ENCODE assay signal across 18 cellular contexts in genomic region chr10:8840356-8840755, GRCh38.
A peak's percentile ranks its signal among the peaks of the same experiment; 100 is the strongest.
DNase-seq lines count a peak whose midpoint lies in the region; ATAC-seq, FAIRE-seq and TF ChIP-seq lines count a peak whose summit lies in the region.
"Had no signal": no experiment of that assay in that cellular context is flagged by ENCODE, and none has a peak within 500 bp of the region (broad histone marks: within the 10 kb centered on the region; RNA-seq: fewer than 3 reads in every experiment).

No MANE protein-coding gene starts in this region.

- H3K4me2 ChIP-seq in H1 (ENCODE audit: insufficient read depth in 1 of 2, low read depth in 2 of 2, low read length in 2 of 2): peak overlapping the region; percentile 29 to 49; a peak in 2 of 4 replicates
- H3K4me2 ChIP-seq: A549 had no signal

- no peaks in the 10 kb centered on the region for H3K4me1 Mint-ChIP-seq in CD8-positive, alpha-beta memory T cell
- no peaks in the 10 kb centered on the region for H3K4me1 Mint-ChIP-seq in activated CD4-positive, alpha-beta T cell treated with anti-CD3 and anti-CD28 coated beads, Interleukin-2, amount 10 ng/mL, durations not matched to agents 24 days and 14 days
- H3K4me1 Mint-ChIP-seq in immature natural killer cell: no peaks in the 10 kb centered on the region

- no peak overlapping the region for H2BK120ac ChIP-seq in H1 (replicated peaks; ENCODE audit: low read depth, low read length)

- DNase-seq in left ventricle myocardium superior: peak; percentile 15
- DNase-seq in right cardiac atrium: no peak
- peak; percentile 10 to 48 for DNase-seq in H1 (ENCODE audit: low read depth in 1 of 2, low spot score in 2 of 2)
- DNase-seq in iPS DF 6.9 (ENCODE audit: low read depth, low spot score): peak; percentile 16
- DNase-seq in NCI-H524 (lab: John Stamatoyannopoulos, UW): no peak
- no peak for DNase-seq in CD8-positive, alpha-beta memory T cell
- DNase-seq in activated CD4-positive, alpha-beta T cell treated with anti-CD3 and anti-CD28 coated beads, Interleukin-2, amount 10 ng/mL, durations not matched to agents 24 days and 14 days: no peak
- DNase-seq in immature natural killer cell: no peak
- DNase-seq: AML-193; CD4-positive, alpha-beta T cell; DMS153; DMS79; GF-D8; GOT3; HCEC 1CT had no signal

- no peaks in the 10 kb centered on the region for H3K79me1 ChIP-seq in H1 (ENCODE audit: low read depth, low read length)

- intact Hi-C loops in left ventricle myocardium superior (cut with micrococcal nuclease): no loop called here
- intact Hi-C loops in right cardiac atrium (cut with DNase I): no loop called here
- intact Hi-C loops in activated CD4-positive, alpha-beta T cell treated with anti-CD3 and anti-CD28 coated beads, Interleukin-2, amount 10 ng/mL, durations not matched to agents 24 days and 14 days (cut with micrococcal nuclease): no loop called here

- no peak overlapping the region for H4K5ac ChIP-seq in H1 (ENCODE audit: insufficient read length, low read depth, low read length)

- H3K56ac ChIP-seq in H1 (replicated peaks; ENCODE audit: insufficient read length, low read depth, low read length): no peak overlapping the region

- FAIRE-seq in H1 (lab: Jason Lieb, UNC): peak; percentile 13
- FAIRE-seq: A549 had no signal

- 67% methylated on average over 5 of the region's 5 CpGs for WGBS in right cardiac atrium
- 41% methylated on average over 5 of the region's 5 CpGs; no CpG with 5 or more reads in 1 of the 2 experiments for WGBS in H1 (ENCODE audit: extremely low coverage in 1 of 2, insufficient coverage in 1 of 2, insufficient read length in 1 of 2, insufficient replicate concordance in 2 of 2, low coverage in 1 of 2, low lambda C conversion rate in 2 of 2, missing lambda C conversion rate in 1 of 2), 2 experiments
- no CpG with 5 or more reads among the region's 5 CpGs for WGBS in iPS DF 6.9 (ENCODE audit: insufficient coverage, insufficient read length)

- H3K4me1 ChIP-seq in right cardiac atrium (ENCODE audit: control insufficient read depth, insufficient read depth, low read length) (no peaks in the 10 kb centered on the region), H1 (replicated peaks in 1 of 4; ENCODE audit: control insufficient read depth in 3 of 4, insufficient read depth in 4 of 4, low read length in 3 of 4) (peaks cover 0 to 3% (median 0%) of the 10 kb centered on the region in 4 experiments; a peak in 2 of 7 replicates), iPS DF 6.9 (ENCODE audit: control insufficient read depth, insufficient read depth, low read length) (peaks cover 1% of the 10 kb centered on the region; the same call in 1 of the 2 replicates)
- H3K4me1 ChIP-seq in CD8-positive, alpha-beta memory T cell (ENCODE audit: insufficient read depth, low read length): no peaks in the 10 kb centered on the region
- H3K4me1 ChIP-seq: A549 had no signal

- H3K36me3 ChIP-seq in H1 (ENCODE audit: control insufficient read depth in 2 of 4, insufficient read depth in 4 of 4, low read length in 3 of 4) (no peaks in the 10 kb centered on the region), iPS DF 6.9 (ENCODE audit: control insufficient read depth, insufficient read depth, low read length) (no peaks in the 10 kb centered on the region)
- H3K36me3 ChIP-seq in CD8-positive, alpha-beta memory T cell (ENCODE audit: insufficient read depth, low read length): no peaks in the 10 kb centered on the region

- no peak overlapping the region for H4K91ac ChIP-seq in H1 (replicated peaks; ENCODE audit: insufficient read length, low read length)

- no peak overlapping the region for H3K4me3 Mint-ChIP-seq in CD8-positive, alpha-beta memory T cell
- no peak overlapping the region for H3K4me3 Mint-ChIP-seq in activated CD4-positive, alpha-beta T cell treated with anti-CD3 and anti-CD28 coated beads, Interleukin-2, amount 10 ng/mL, durations not matched to agents 24 days and 14 days
- no peak overlapping the region for H3K4me3 Mint-ChIP-seq in immature natural killer cell
- H3K4me3 Mint-ChIP-seq: CD4-positive, alpha-beta T cell had no signal

- no peak overlapping the region for H2AFZ ChIP-seq in H1 (ENCODE audit: low read length)

- H3K23ac ChIP-seq in H1 (ENCODE audit: insufficient read length): no peak overlapping the region

- H2BK20ac ChIP-seq in H1 (ENCODE audit: low read length): no peak overlapping the region

- POLR2A ChIA-PET in H1 (lab: Charles Lee; ENCODE audit: partially characterized antibody): no interaction called here
- POLR2A ChIA-PET in CD8-positive, alpha-beta memory T cell (lab: Charles Lee): no interaction called here

- no peak overlapping the region for H2AK5ac ChIP-seq in H1 (ENCODE audit: low read depth, low read length)

- H3K18ac ChIP-seq in H1 (ENCODE audit: extremely low read depth, low read length): no peak overlapping the region

- H3K27me3 Mint-ChIP-seq in CD8-positive, alpha-beta memory T cell: peaks cover 3 to 5% of the 10 kb centered on the region in 2 donors
- H3K27me3 Mint-ChIP-seq in activated CD4-positive, alpha-beta T cell treated with anti-CD3 and anti-CD28 coated beads, Interleukin-2, amount 10 ng/mL, durations not matched to agents 24 days and 14 days: no peaks in the 10 kb centered on the region
- H3K27me3 Mint-ChIP-seq in immature natural killer cell (ENCODE audit: low read depth in 3 of 3): peaks cover 1 to 5% (median 5%) of the 10 kb centered on the region in 3 donors

- H3K14ac ChIP-seq in H1 (ENCODE audit: insufficient read length): no peak overlapping the region

- TF ChIP-seq EP300 in H1 (IDR thresholded peaks at IDR 0.05; ENCODE audit: borderline replicate concordance in 1 of 2, low read depth in 2 of 2, low read length in 2 of 2): no peak

- H3K4me3 ChIP-seq in right cardiac atrium (ENCODE audit: low read length): no peak overlapping the region
- no peak overlapping the region for H3K4me3 ChIP-seq in H1 (ENCODE audit: extremely low read depth in 1 of 4, insufficient read depth in 2 of 4, low read depth in 3 of 4, low read length in 4 of 4)
- H3K4me3 ChIP-seq in iPS DF 6.9 (ENCODE audit: low read length): no peak overlapping the region
- H3K4me3 ChIP-seq in CD8-positive, alpha-beta memory T cell (ENCODE audit: low read length): no peak overlapping the region
- H3K4me3 ChIP-seq: A549 had no signal

- ATAC-seq in left ventricle myocardium superior: no peak
- no peak for ATAC-seq in right cardiac atrium
- ATAC-seq: A549 had no signal

- no peaks in the 10 kb centered on the region for H4K20me1 ChIP-seq in H1 (replicated peaks in 1 of 2; ENCODE audit: control insufficient read depth in 1 of 2, insufficient read depth in 2 of 2, low read length in 2 of 2)

- no peak overlapping the region for H3K4ac ChIP-seq in H1 (replicated peaks; ENCODE audit: insufficient read length, low read depth, low read length)

- CTCF ChIA-PET in H1 (lab: Charles Lee; ENCODE audit: partially characterized antibody): no interaction called here
- CTCF ChIA-PET in CD8-positive, alpha-beta memory T cell (lab: Charles Lee): no interaction called here

- peaks cover 0 to 4% (median 0%) of the 10 kb centered on the region in 3 donors for H3K36me3 Mint-ChIP-seq in CD8-positive, alpha-beta memory T cell
- no peaks in the 10 kb centered on the region for H3K36me3 Mint-ChIP-seq in activated CD4-positive, alpha-beta T cell treated with anti-CD3 and anti-CD28 coated beads, Interleukin-2, amount 10 ng/mL, durations not matched to agents 24 days and 14 days (ENCODE audit: low read depth)
- H3K36me3 Mint-ChIP-seq in immature natural killer cell: peaks cover 0 to 4% (median 2%) of the 10 kb centered on the region in 3 donors

- no peaks in the 10 kb centered on the region for H3K9me3 ChIP-seq in right cardiac atrium (ENCODE audit: control insufficient read depth, low read length)
- peaks cover 0 to 3% of the 10 kb centered on the region in 2 experiments; a peak in 1 of 4 replicates for H3K9me3 ChIP-seq in H1 (ENCODE audit: insufficient read depth in 2 of 2, low read depth in 1 of 2, low read length in 1 of 2)
- H3K9me3 ChIP-seq in iPS DF 6.9 (ENCODE audit: control insufficient read depth, insufficient read depth, low read length): no peaks in the 10 kb centered on the region
- no peaks in the 10 kb centered on the region for H3K9me3 ChIP-seq in CD8-positive, alpha-beta memory T cell (ENCODE audit: low read length)

- TF ChIP-seq POLR2A in H1 (IDR thresholded peaks at IDR 0.05; ENCODE audit: control extremely low read depth in 1 of 2, low read depth in 2 of 2, low read length in 2 of 2): no peak

- H4K8ac ChIP-seq in H1 (ENCODE audit: extremely low read depth, insufficient read depth, low read length): no peak overlapping the region

- TF ChIP-seq RAD21 in H1 (IDR thresholded peaks at IDR 0.05 in 1 of 2, conservative IDR thresholded peaks at IDR 0.05 in 1 of 2; ENCODE audit: low read depth in 2 of 2, low read length in 2 of 2): no peak

- no peak overlapping the region for H3K9ac ChIP-seq in H1 (replicated peaks in 1 of 4; ENCODE audit: extremely low read depth in 1 of 4, low read depth in 3 of 4, low read length in 3 of 4)

- no peak for TF ChIP-seq CTCF in H1 (IDR thresholded peaks at IDR 0.05; ENCODE audit: control extremely low read depth in 1 of 3, insufficient read depth in 1 of 3, low read depth in 1 of 3, low read length in 3 of 3)

- peaks cover 0 to 14% (median 8%) of the 10 kb centered on the region in 5 donors for H3K9me3 Mint-ChIP-seq in CD8-positive, alpha-beta memory T cell
- H3K9me3 Mint-ChIP-seq in activated CD4-positive, alpha-beta T cell treated with anti-CD3 and anti-CD28 coated beads, Interleukin-2, amount 10 ng/mL, durations not matched to agents 24 days and 14 days: no peaks in the 10 kb centered on the region
- peaks cover 0 to 10% (median 4%) of the 10 kb centered on the region in 6 donors for H3K9me3 Mint-ChIP-seq in immature natural killer cell

- no peak overlapping the region for H3K27ac Mint-ChIP-seq in CD8-positive, alpha-beta memory T cell
- no peak overlapping the region for H3K27ac Mint-ChIP-seq in activated CD4-positive, alpha-beta T cell treated with anti-CD3 and anti-CD28 coated beads, Interleukin-2, amount 10 ng/mL, durations not matched to agents 24 days and 14 days
- H3K27ac Mint-ChIP-seq in immature natural killer cell: no peak overlapping the region
- H3K27ac Mint-ChIP-seq: CD4-positive, alpha-beta T cell had no signal

- H3K79me2 ChIP-seq in H1 (ENCODE audit: control insufficient read depth in 1 of 2, insufficient read depth in 2 of 2, low read length in 2 of 2): no peaks in the 10 kb centered on the region

- H3K27me3 ChIP-seq in right cardiac atrium (ENCODE audit: control insufficient read depth, insufficient read depth) (no peaks in the 10 kb centered on the region), H1 (replicated peaks in 1 of 4; ENCODE audit: control insufficient read depth in 3 of 4, extremely low read depth in 1 of 4, insufficient read depth in 3 of 4, low read length in 3 of 4) (peaks cover 0 to 11% (median under 1%) of the 10 kb centered on the region in 4 experiments; a peak in 5 of 7 replicates), iPS DF 6.9 (ENCODE audit: control insufficient read depth, insufficient read depth, low read length) (peaks cover 7% of the 10 kb centered on the region; the same call in 1 of the 2 replicates)
- no peaks in the 10 kb centered on the region for H3K27me3 ChIP-seq in CD8-positive, alpha-beta memory T cell (ENCODE audit: insufficient read depth, low read length, poor library complexity, severe bottlenecking)

- H3K27ac ChIP-seq in right cardiac atrium (ENCODE audit: low read length) (no peak overlapping the region), H1 (ENCODE audit: low read depth, low read length) (no peak overlapping the region), iPS DF 6.9 (ENCODE audit: low read length) (no peak overlapping the region)
- no peak overlapping the region for H3K27ac ChIP-seq in CD8-positive, alpha-beta memory T cell (ENCODE audit: low read depth, low read length)
- H3K27ac ChIP-seq: 22Rv1, A549, C4-2B had no signal

- H3K23me2 ChIP-seq in H1 (ENCODE audit: low read depth, low read length): no peaks in the 10 kb centered on the region

- no peak overlapping the region for H2BK15ac ChIP-seq in H1 (ENCODE audit: low read length)

- H2BK12ac ChIP-seq in H1 (ENCODE audit: low read depth, low read length): no peak overlapping the region

- no peak overlapping the region for H2BK5ac ChIP-seq in H1 (ENCODE audit: low read depth, low read length)

Comparison
In these comparisons a context has a peak if more than half of its experiments do, and no peak if none do; other contexts are left out.
1. DNase-seq: peak in left ventricle myocardium superior (single experiment), H1 (2 of 2) and iPS DF 6.9 (single experiment); none in right cardiac atrium (0 of 3), NCI-H524 (0 of 2), CD8-positive, alpha-beta memory T cell (0 of 5), activated CD4-positive, alpha-beta T cell treated with anti-CD3 and anti-CD28 coated beads, Interleukin-2, amount 10 ng/mL, durations not matched to agents 24 days and 14 days (single experiment) and immature natural killer cell (0 of 3).